ENCODE assay signal across 9 cellular contexts in the genomic region with DNA sequence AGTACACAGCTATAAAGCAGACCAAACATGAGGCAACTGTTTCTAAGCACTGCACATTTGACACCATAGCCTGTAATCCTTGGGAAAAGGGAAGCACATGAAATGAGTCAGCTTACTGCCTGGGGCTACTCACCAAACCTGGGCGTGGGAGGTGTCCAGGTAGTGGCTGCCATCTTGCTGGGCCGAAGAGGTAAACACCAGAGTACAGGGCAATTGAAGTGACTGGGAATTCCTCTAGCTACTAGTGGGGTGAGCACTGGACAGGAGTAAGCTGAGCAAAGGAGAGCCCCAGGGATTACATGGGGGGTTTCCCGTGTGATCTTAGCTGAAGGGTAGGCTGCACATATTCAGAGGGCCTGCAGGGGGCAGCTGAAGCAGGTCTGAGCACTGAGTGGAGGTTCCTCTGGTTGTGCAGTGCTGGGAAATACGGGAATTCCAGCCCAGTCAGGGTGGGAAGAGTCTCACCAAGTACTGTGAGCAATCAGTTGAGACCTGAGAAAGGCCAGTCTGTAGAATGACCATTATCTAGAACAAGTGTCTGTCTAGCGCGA.
DNase-seq lines count a peak whose midpoint lies in the region; ATAC-seq lines count a peak whose summit lies in the region.
"Had no signal": no experiment of that assay in that cellular context is flagged by ENCODE, and none has a peak within 500 bp of the region (broad histone marks: within the 10 kb centered on the region; RNA-seq: fewer than 3 reads in every experiment).

No MANE protein-coding gene starts in this region.

- no peaks in the 10 kb centered on the region for H3K36me3 Mint-ChIP-seq in naive thymus-derived CD4-positive, alpha-beta T cell
- H3K36me3 Mint-ChIP-seq: CD4-positive, CD25-positive, alpha-beta regulatory T cell had no signal

- no peaks in the 10 kb centered on the region for H3K4me1 Mint-ChIP-seq in naive thymus-derived CD4-positive, alpha-beta T cell
- H3K4me1 Mint-ChIP-seq: CD4-positive, CD25-positive, alpha-beta regulatory T cell had no signal

- no peak overlapping the region for H3K27ac Mint-ChIP-seq in naive thymus-derived CD4-positive, alpha-beta T cell
- H3K27ac Mint-ChIP-seq: CD4-positive, CD25-positive, alpha-beta regulatory T cell had no signal

- no peaks in the 10 kb centered on the region for H3K36me3 ChIP-seq in naive thymus-derived CD4-positive, alpha-beta T cell (ENCODE audit: control insufficient read depth in 2 of 3, insufficient read depth in 3 of 3, low read length in 3 of 3)

- intact Hi-C loops in naive thymus-derived CD4-positive, alpha-beta T cell (cut with micrococcal nuclease), result no loop called here

- peaks cover 0 to 4% (median 0%) of the 10 kb centered on the region in 11 donors for H3K9me3 Mint-ChIP-seq in naive thymus-derived CD4-positive, alpha-beta T cell

- H3K4me3 ChIP-seq in naive thymus-derived CD4-positive, alpha-beta T cell (ENCODE audit: low read length), result no peak overlapping the region

- CTCF ChIA-PET in naive thymus-derived CD4-positive, alpha-beta T cell (lab: Charles Lee), result no interaction called here

- no peak overlapping the region for H3K4me3 Mint-ChIP-seq in naive thymus-derived CD4-positive, alpha-beta T cell
- H3K4me3 Mint-ChIP-seq: CD4-positive, CD25-positive, alpha-beta regulatory T cell had no signal

- no peaks in the 10 kb centered on the region for H3K9me3 ChIP-seq in naive thymus-derived CD4-positive, alpha-beta T cell (ENCODE audit: control insufficient read depth in 2 of 3, low read length in 3 of 3)

- peaks cover 8 to 22% (median 15%) of the 10 kb centered on the region in 5 donors for H3K27me3 Mint-ChIP-seq in naive thymus-derived CD4-positive, alpha-beta T cell

- POLR2A ChIA-PET in naive thymus-derived CD4-positive, alpha-beta T cell (lab: Charles Lee), result no interaction called here

- no peak overlapping the region for H3K27ac ChIP-seq in naive thymus-derived CD4-positive, alpha-beta T cell (ENCODE audit: low read depth, low read length)

- DNase-seq in NOMO-1 treated with DMSO at 0.1 percent for 48 hours (lab: John Stamatoyannopoulos, UW; ENCODE audit: unreplicated experiment), result peak; percentile 19
- no peak for DNase-seq in NOMO-1 treated with dmso at 0.1 percent for 144 hours (lab: John Stamatoyannopoulos, UW; ENCODE audit: unreplicated experiment)
- peak; percentile 78 for DNase-seq in amniotic epithelial cell (ENCODE audit: low read depth)
- no peak for DNase-seq in naive thymus-derived CD4-positive, alpha-beta T cell
- no peak for DNase-seq in NCI-H1436 (lab: John Stamatoyannopoulos, UW)
- no peak for DNase-seq in midbrain (lab: John Stamatoyannopoulos, UW)

- no peaks in the 10 kb centered on the region for H3K4me1 ChIP-seq in naive thymus-derived CD4-positive, alpha-beta T cell (ENCODE audit: control insufficient read depth in 2 of 2, insufficient read depth in 2 of 2, low read length in 2 of 2)

- H3K27me3 ChIP-seq in naive thymus-derived CD4-positive, alpha-beta T cell (ENCODE audit: control insufficient read depth in 2 of 2, insufficient read depth in 2 of 2, low read length in 2 of 2), result no peaks in the 10 kb centered on the region

- ATAC-seq in HG03159 (IDR thresholded peaks at IDR 0.05; ENCODE audit: unreplicated experiment) (peak; percentile 70), HG03460 (IDR thresholded peaks at IDR 0.05; ENCODE audit: unreplicated experiment) (no peak)
- ATAC-seq in naive thymus-derived CD4-positive, alpha-beta T cell, result peak; percentile 34

Comparison
In these comparisons a context has a peak if more than half of its experiments do, and no peak if none do; other contexts are left out.
1. DNase-seq: peak in NOMO-1 treated with DMSO at 0.1 percent for 48 hours (single experiment) and amniotic epithelial cell (single experiment); none in NOMO-1 treated with dmso at 0.1 percent for 144 hours (single experiment), naive thymus-derived CD4-positive, alpha-beta T cell (0 of 9), NCI-H1436 (single experiment) and midbrain (single experiment).